In genomic region chr14:50955373-50956043, GRCh38 we compare ENCODE assay signal across 9 cellular contexts. TPM values are rescaled to one million over a fixed set of nuclear protein-coding genes. Genes with fewer than 3 reads are reported as not detected.
DNase-seq lines count a peak whose midpoint lies in the region; ATAC-seq, FAIRE-seq and TF ChIP-seq lines count a peak whose summit lies in the region.
"Had no signal": no experiment of that assay in that cellular context is flagged by ENCODE, and none has a peak within 500 bp of the region (broad histone marks: within the 10 kb centered on the region; RNA-seq: fewer than 3 reads in every experiment).

No MANE protein-coding gene starts in this region.

- intact Hi-C loops in HCT116 (cut with micrococcal nuclease) (loop anchor here (1.0 to 10.0 kb wide), 2 partner anchors 129 to 265 kb away; no protein-coding TSS in a partner anchor), HepG2 (cut with micrococcal nuclease; ENCODE audit: unreplicated experiment) (loop anchor here (1.0 to 10.0 kb wide), 3 partner anchors 139 to 259 kb away; partner anchors contain the start of gene TRIM9)

- H3K9ac ChIP-seq in HCT116 (ENCODE audit: low read length) (peak overlapping the region; percentile 47), HepG2 (ENCODE audit: insufficient read depth, low read depth, low read length) (no peak overlapping the region)

- H3K9me3 ChIP-seq in HCT116 (ENCODE audit: control insufficient read depth in 1 of 2, insufficient read depth in 1 of 2, low read depth in 1 of 2, low read length in 2 of 2) (no peaks in the 10 kb centered on the region), HepG2 (ENCODE audit: low read length) (no peaks in the 10 kb centered on the region)

- peaks cover 11 to 18% of the 10 kb centered on the region in 2 experiments for H3K4me1 ChIP-seq in HCT116 (ENCODE audit: control insufficient read depth in 1 of 2, insufficient read depth in 2 of 2, low read length in 2 of 2)
- peaks cover 10% of the 10 kb centered on the region for H3K4me1 ChIP-seq in HepG2 (ENCODE audit: insufficient read depth, low read length)

- H3K4me2 ChIP-seq in HCT116 (ENCODE audit: low read length), result peak overlapping the region; percentile 66
- H3K4me2 ChIP-seq in HepG2 (ENCODE audit: low read depth, low read length), result peak overlapping the region; percentile 46

- FAIRE-seq in HepG2 (lab: Jason Lieb, UNC), result peak; percentile 76

- H3K36me3 ChIP-seq in HCT116 (ENCODE audit: control insufficient read depth in 1 of 2, insufficient read depth in 2 of 2, low read length in 2 of 2), result no peaks in the 10 kb centered on the region
- H3K36me3 ChIP-seq in HepG2 (replicated peaks in 1 of 2; ENCODE audit: control insufficient read depth in 1 of 2, insufficient read depth in 2 of 2, low read length in 2 of 2), result no peaks in the 10 kb centered on the region

- peak overlapping the region; percentile 69 for H3K27ac ChIP-seq in HCT116 (ENCODE audit: low read depth, low read length)
- H3K27ac ChIP-seq in HepG2 (ENCODE audit: extremely low read length, insufficient read depth, low read length), result no peak overlapping the region
- H3K27ac ChIP-seq: SK-N-MC had no signal

- H3K79me2 ChIP-seq in HCT116 (ENCODE audit: insufficient read depth, low read length) (no peaks in the 10 kb centered on the region), HepG2 (ENCODE audit: insufficient read depth, low read length) (no peaks in the 10 kb centered on the region)

- CTCF ChIA-PET in HCT116 (lab: Charles Lee), result interaction anchor here (1.0 to 2.6 kb wide), 6 partner anchors 12 to 825 kb away, joined by 3 to 10 read pairs (median 6); partner anchors contain the start of gene PYGL
- CTCF ChIA-PET in HepG2 (lab: Yijun Ruan, JAX; ENCODE audit: low intra/inter-chr PET ratio, low total read pairs), result no interaction called here

- TF ChIP-seq POLR2A in HCT116 (IDR thresholded peaks at IDR 0.05; ENCODE audit: borderline replicate concordance, extremely low read depth, insufficient read depth, insufficient read length) (no peak), HepG2 (IDR thresholded peaks at IDR 0.05; ENCODE audit: insufficient read depth in 1 of 2, low read depth in 2 of 2, low read length in 2 of 2) (no peak)

- BruUV-seq in HCT116 (replicated peaks; lab: Mats Ljungman, UMichigan), result no TSS peak
- no TSS peak for BruUV-seq in HepG2 (replicated peaks; lab: Mats Ljungman, UMichigan)

- H3K4me3 ChIP-seq in HCT116 (replicated peaks in 1 of 2; ENCODE audit: low read depth in 1 of 2, low read length in 2 of 2) (peak overlapping the region in 1 of 2 experiments; percentile 23; a peak in 1 of 4 replicates), cardiac fibroblast (replicated peaks in 1 of 2; ENCODE audit: low read depth in 2 of 2, low read length in 2 of 2) (no peak overlapping the region), HepG2 (replicated peaks in 1 of 3; ENCODE audit: insufficient read depth in 1 of 3, low read depth in 2 of 3, low read length in 3 of 3) (peak overlapping the region in 1 of 3 experiments; percentile 27; a peak in 1 of 6 replicates)
- H3K4me3 ChIP-seq: SK-N-MC had no signal

- WGBS in HepG2 (ENCODE audit: low lambda C conversion rate), result 25% methylated on average over 5 of the region's 5 CpGs

- peak overlapping the region; percentile 63 for H2AFZ ChIP-seq in HCT116 (ENCODE audit: low read depth, low read length, poor library complexity, severe bottlenecking)
- H2AFZ ChIP-seq in HepG2 (ENCODE audit: low read length), result peak overlapping the region; percentile 73

- DNase-seq in CMK (ENCODE audit: low read depth), result peak; percentile 27
- DNase-seq in HCT116 (ENCODE audit: low read depth, low spot score), result peak; percentile 95
- DNase-seq in NOMO-1 treated with dmso at 0.1 percent for 144 hours (lab: John Stamatoyannopoulos, UW; ENCODE audit: unreplicated experiment), result peak; percentile 22
- DNase-seq in cardiac fibroblast (ENCODE audit: low read depth in 2 of 2), result peak; percentile 87 to 97
- DNase-seq in HepG2 (ENCODE audit: low spot score), result peak; percentile 82
- peak; percentile 61 for DNase-seq in superior temporal gyrus (ENCODE audit: extremely low spot score)
- DNase-seq in G401 (ENCODE audit: low spot score), result no peak

- no peaks in the 10 kb centered on the region for H3K27me3 ChIP-seq in HCT116 (ENCODE audit: insufficient read depth, low read length)
- H3K27me3 ChIP-seq in HepG2 (ENCODE audit: control insufficient read depth in 1 of 2, insufficient read depth in 2 of 2, low read length in 2 of 2), result no peaks in the 10 kb centered on the region

- ATAC-seq in HCT116 (peak; percentile 92), HepG2 (peak; percentile 97), GM21390 (IDR thresholded peaks at IDR 0.05; ENCODE audit: unreplicated experiment) (no peak)

- H3K9me2 ChIP-seq in HCT116 (ENCODE audit: insufficient read depth), result no peaks in the 10 kb centered on the region

- H4K20me1 ChIP-seq in HCT116 (ENCODE audit: insufficient read depth) (no peaks in the 10 kb centered on the region), HepG2 (ENCODE audit: insufficient read depth, low read length) (no peaks in the 10 kb centered on the region)

- TF ChIP-seq RAD21 in HCT116 (IDR thresholded peaks at IDR 0.05; ENCODE audit: low read depth) (peak; percentile 51), HepG2 (CRISPR knock-in tag; IDR thresholded peaks at IDR 0.05) (peak; percentile 47)

- TF ChIP-seq CTCF in HCT116 (IDR thresholded peaks at IDR 0.05 in 2 of 3, conservative IDR thresholded peaks at IDR 0.05 in 1 of 3; ENCODE audit: borderline replicate concordance in 1 of 3, insufficient read depth in 1 of 3, low read depth in 2 of 3, low read length in 2 of 3) (peak; percentile 27 to 64 (median 62); a peak in 5 of 6 replicates), cardiac fibroblast (IDR thresholded peaks at IDR 0.05; ENCODE audit: low read depth, low read length) (peak; percentile 66), HepG2 (CRISPR knock-in tag; IDR thresholded peaks at IDR 0.05) (peak; percentile 76)

- POLR2A ChIA-PET in HCT116 (lab: Charles Lee) (interaction anchor here (0.9 to 1.1 kb wide), 3 partner anchors 9 to 140 kb away, joined by 3 to 8 read pairs (median 6); partner anchors contain the start of genes PYGL and TRIM9), HepG2 (lab: Yijun Ruan, JAX) (interaction anchor here (1.1 kb wide), 1 partner anchor 12 kb away, joined by 4 read pairs; no protein-coding TSS in a partner anchor)

- in situ Hi-C loops in HepG2 (cut with HindIII; ENCODE audit: extremely low pct_ligation_motif_present, low pct_unique_long_range_greater_than_20kb), result no loop called here
- in situ Hi-C loops in G401 (cut with HindIII; ENCODE audit: low sequenced_read_pairs), result no loop called here

- RAD21 ChIA-PET in HCT116 (lab: Charles Lee; ENCODE audit: low non-redundant PET in 1 of 2, low total read pairs in 2 of 2, uncharacterized antibody in 2 of 2, unreplicated experiment in 2 of 2), result interaction anchor here (0.6 to 1.0 kb wide), 3 partner anchors 12 to 264 kb away, joined by 3 read pairs; partner anchors contain the start of genes PYGL (in 1 of the 2) and TRIM9 (in 1 of the 2)

- TF ChIP-seq EP300 in HepG2 (IDR thresholded peaks at IDR 0.05; ENCODE audit: low read depth in 2 of 2, low read length in 2 of 2) (no peak), HepG2 (CRISPR knock-in tag; IDR thresholded peaks at IDR 0.05; ENCODE audit: borderline replicate concordance) (no peak)

TF ChIP-seq in HCT116, 20 proteins besides CTCF, POLR2A, EP300 and RAD21 (continues in another document):
- peak; percentile 85 for TF ChIP-seq JUND (IDR thresholded peaks at IDR 0.05)
- peak; percentile 79 for TF ChIP-seq FOSL1 (IDR thresholded peaks at IDR 0.05; ENCODE audit: low read depth)
- peak; percentile 65 for TF ChIP-seq CBX3 (IDR thresholded peaks at IDR 0.05; ENCODE audit: low read depth)
- TF ChIP-seq POLR2AphosphoS5 (IDR thresholded peaks at IDR 0.05; ENCODE audit: low read depth, low read length), result 0 out of 2 replicates have a peak, but pooled peaks have one; percentile 31
- no peak for TF ChIP-seq EZH2 (IDR thresholded peaks at IDR 0.05)
- 0 out of 2 replicates have a peak, but pooled peaks have one; percentile 9 for TF ChIP-seq EGR1 (IDR thresholded peaks at IDR 0.05; ENCODE audit: low read depth)

TF ChIP-seq in HepG2, 621 proteins besides CTCF, POLR2A, EP300 and RAD21 (continues in another document):
- TF ChIP-seq RCOR2 (CRISPR knock-in tag; IDR thresholded peaks at IDR 0.05), result no peak

RNA-seq across cellular contexts. Expression of gene PYGL, which starts 11.2 kb away (rescaled TPM):
- total RNA-seq in HCT116 (2021; ENCODE audit: unreplicated experiment), result 173 TPM
- polyA plus RNA-seq in HCT116 (2012), result 152 and 179 TPM in 2 replicates
- total RNA-seq in HepG2 (2016; rRNA removed; fragmentation: Illumina TruSeq; extraction: Trizol), result 110 and 138 TPM in 2 replicates
- total RNA-seq in HepG2 (2016; cell fraction: cytosol; rRNA removed; fragmentation: Illumina TruSeq; extraction: Trizol; ENCODE audit: low read depth), result 24.2 and 25.1 TPM in 2 replicates
- total RNA-seq in HepG2 (2016; cell fraction: insoluble cytoplasmic fraction; rRNA removed; fragmentation: Illumina TruSeq; extraction: Trizol), result 104 and 122 TPM in 2 replicates
- 42.2 and 48.9 TPM in 2 replicates for total RNA-seq in HepG2 (2016; cell fraction: membrane; rRNA removed; fragmentation: Illumina TruSeq; extraction: Trizol)
- 69.1 and 77.8 TPM in 2 replicates for total RNA-seq in HepG2 (2016; cell fraction: nucleus; rRNA removed; fragmentation: Illumina TruSeq; extraction: Trizol)
- polyA plus RNA-seq in HepG2 (2011; rRNA removed), result 93.4 and 98.4 TPM in 2 replicates
- 56.3 and 63.7 TPM in 2 replicates for polyA plus RNA-seq in HepG2 (2011; cell fraction: cytosol; rRNA removed)
- polyA plus RNA-seq in HepG2 (2011; cell fraction: nucleus; rRNA removed), result 149 and 157 TPM in 2 replicates
- 83.7 and 96.3 TPM in 2 replicates for polyA plus RNA-seq in HepG2 (2012)
- 8.8 and 10.5 TPM in 2 replicates for polyA plus RNA-seq in HepG2 (2016; cell fraction: cytosol; fragmentation: Illumina TruSeq; extraction: Trizol; ENCODE audit: low read depth)
- 95.4 and 102 TPM in 2 replicates for polyA plus RNA-seq in HepG2 (2016; cell fraction: insoluble cytoplasmic fraction; fragmentation: Illumina TruSeq; extraction: Trizol; ENCODE audit: low read depth)
- 16.6 and 19.8 TPM in 2 replicates for polyA plus RNA-seq in HepG2 (2016; cell fraction: membrane; fragmentation: Illumina TruSeq; extraction: Trizol; ENCODE audit: low read depth)
- polyA plus RNA-seq in HepG2 (2016; cell fraction: nucleus; fragmentation: Illumina TruSeq; extraction: Trizol; ENCODE audit: insufficient read depth, low read depth), result 103 and 119 TPM in 2 replicates
- 42.1 and 79.4 TPM in 2 replicates for polyA minus RNA-seq in HepG2 (2011; rRNA and poly(A)+ RNA removed; ENCODE audit: low replicate concordance)
- polyA minus RNA-seq in HepG2 (2011; cell fraction: cytosol; rRNA and poly(A)+ RNA removed), result 85.3 and 93.5 TPM in 2 replicates
- 147 and 159 TPM in 2 replicates for polyA minus RNA-seq in HepG2 (2011; cell fraction: nucleus; rRNA and poly(A)+ RNA removed)
- total RNA-seq in G401 (2014; rRNA removed; shearing (Covaris generic)), result 0.68 and 1.4 TPM in 2 replicates

Comparison
In these comparisons a context has a peak if more than half of its experiments do, and no peak if none do; other contexts are left out.
1. RNA of gene PYGL, which starts 11.2 kb away (total RNA-seq): 173 TPM in HCT116 (single experiment) and 24.2 to 138 TPM in HepG2; 0.68 to 1.4 TPM in G401; every median in the first group is over 10 times any median in the second.
2. Peak in every context shown above with its lines, with median percentiles within 50 percentile points of each other: CTCF ChIP-seq.